ENCODE assay signal across 14 cellular contexts in the genomic region with DNA sequence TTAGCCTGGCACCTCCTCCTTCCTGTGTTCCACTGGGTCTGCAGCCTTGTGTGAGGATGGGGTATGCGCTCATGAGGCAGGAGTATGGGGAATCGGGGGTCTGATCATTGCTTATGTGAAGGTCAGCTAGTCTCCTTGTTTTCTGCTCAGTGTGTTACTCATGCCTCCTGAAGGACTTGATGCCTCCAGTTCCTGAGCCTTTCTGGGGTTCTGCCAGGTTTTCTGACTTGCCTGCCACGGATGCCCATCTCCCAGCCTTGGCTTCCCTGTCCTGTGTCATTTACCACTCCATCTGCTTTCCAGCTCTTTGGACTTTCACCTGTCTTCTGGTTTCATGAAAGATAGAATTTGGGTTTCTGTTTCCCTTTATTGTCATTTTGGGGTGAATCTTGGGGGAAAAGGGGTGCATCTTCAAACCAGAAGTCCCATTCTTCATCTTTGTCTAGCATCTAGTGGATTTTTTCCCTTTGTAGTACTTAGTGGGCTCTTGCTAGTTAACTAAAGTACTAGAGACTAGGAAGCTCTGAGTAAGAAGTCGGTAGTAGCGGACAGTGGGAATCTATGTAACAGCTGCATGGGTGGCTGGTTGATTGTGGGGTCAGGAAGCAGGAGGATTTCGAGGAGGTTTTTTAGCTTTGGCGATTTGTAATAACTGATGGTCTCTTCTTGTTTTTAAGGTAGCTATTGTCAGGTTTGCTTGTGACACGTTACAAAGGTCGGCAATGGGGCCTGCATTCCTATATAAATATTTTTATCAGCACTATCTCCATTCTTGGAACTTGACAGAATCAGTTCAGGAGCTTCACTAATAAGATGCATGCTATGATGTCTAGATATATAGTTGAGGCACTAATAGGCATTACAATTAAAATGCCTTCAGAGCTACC. TPM values are rescaled to one million over a fixed set of nuclear protein-coding genes. Genes with fewer than 3 reads are reported as not detected.
DNase-seq lines count a peak whose midpoint lies in the region; ATAC-seq and TF ChIP-seq lines count a peak whose summit lies in the region.
"Had no signal": no experiment of that assay in that cellular context is flagged by ENCODE, and none has a peak within 500 bp of the region (broad histone marks: within the 10 kb centered on the region; RNA-seq: fewer than 3 reads in every experiment).

No MANE protein-coding gene starts in this region.

- H3K9ac ChIP-seq in SK-N-SH (no peak overlapping the region), smooth muscle cell (ENCODE audit: low read depth) (no peak overlapping the region)

- WGBS in SK-N-SH (ENCODE audit: low lambda C conversion rate), result 93% methylated on average over 9 of the region's 9 CpGs
- WGBS in smooth muscle cell (ENCODE audit: low lambda C conversion rate), result 89% methylated on average over 9 of the region's 9 CpGs

- intact Hi-C loops in MCF 10A (cut with micrococcal nuclease), result no loop called here
- intact Hi-C loops in breast epithelium (cut with DNase I; ENCODE audit: low total_unique reads), result no loop called here

- no peak overlapping the region for H3K4me3 ChIP-seq in breast epithelium
- no peak overlapping the region for H3K4me3 ChIP-seq in SK-N-SH (ENCODE audit: low read depth in 2 of 2, low read length in 1 of 2)
- no peak overlapping the region for H3K4me3 ChIP-seq in fibroblast of mammary gland (ENCODE audit: control insufficient read depth, low read depth, low read length)
- H3K4me3 ChIP-seq in smooth muscle cell, result no peak overlapping the region
- H3K4me3 ChIP-seq: SK-N-MC had no signal

- BruUV-seq in MCF 10A (replicated peaks; lab: Mats Ljungman, UMichigan), result no TSS peak

- no peak for ATAC-seq in stimulated activated naive B cell treated with anti-CD40 and anti-IgM and Interleukin-4, amounts not matched to agents 10 μg/mL and 1 μg/mL and 100 μg/mL, for 72 hours (replicated peaks)
- no peak for ATAC-seq in GM18511 (IDR thresholded peaks at IDR 0.05; ENCODE audit: unreplicated experiment)

- TF ChIP-seq POLR2A in breast epithelium (IDR thresholded peaks at IDR 0.05), result no peak

- H3K36me3 Mint-ChIP-seq in MCF 10A (ENCODE audit: insufficient read depth, unreplicated experiment), result peaks cover 26% of the 10 kb centered on the region
- H3K36me3 Mint-ChIP-seq in stimulated activated naive B cell treated with anti-CD40 and anti-IgM and Interleukin-4, amounts not matched to agents 10 μg/mL and 1 μg/mL and 100 μg/mL, for 72 hours, result peaks cover 28 to 61% of the 10 kb centered on the region in 2 donors

- H4K20me1 ChIP-seq in SK-N-SH (ENCODE audit: insufficient read depth), result peaks cover 68% of the 10 kb centered on the region
- H4K20me1 ChIP-seq in smooth muscle cell (ENCODE audit: low read depth), result peaks cover 75% of the 10 kb centered on the region

- H3K4me2 ChIP-seq in SK-N-SH, result peak overlapping the region; percentile 21; the same call in 1 of the 2 replicates
- H3K4me2 ChIP-seq in smooth muscle cell, result no peak overlapping the region

- no peaks in the 10 kb centered on the region for H3K27me3 Mint-ChIP-seq in MCF 10A (ENCODE audit: insufficient read depth, unreplicated experiment)
- H3K27me3 Mint-ChIP-seq in stimulated activated naive B cell treated with anti-CD40 and anti-IgM and Interleukin-4, amounts not matched to agents 10 μg/mL and 1 μg/mL and 100 μg/mL, for 72 hours, result no peaks in the 10 kb centered on the region
- H3K27me3 Mint-ChIP-seq: naive B cell had no signal

- H3K4me3 Mint-ChIP-seq in MCF 10A (ENCODE audit: unreplicated experiment), result no peak overlapping the region
- peak overlapping the region in 1 of 2 donors; percentile 43 for H3K4me3 Mint-ChIP-seq in stimulated activated naive B cell treated with anti-CD40 and anti-IgM and Interleukin-4, amounts not matched to agents 10 μg/mL and 1 μg/mL and 100 μg/mL, for 72 hours

- H3K9me2 ChIP-seq in SK-N-SH, result no peaks in the 10 kb centered on the region

- H3K36me3 ChIP-seq in breast epithelium (no peaks in the 10 kb centered on the region), SK-N-SH (replicated peaks in 1 of 2; ENCODE audit: control insufficient read depth in 1 of 2, insufficient read depth in 2 of 2, low read length in 1 of 2) (peaks cover 18% of the 10 kb centered on the region in 2 experiments), smooth muscle cell (ENCODE audit: low read depth) (no peaks in the 10 kb centered on the region)

- no peak for TF ChIP-seq CTCF in MCF 10A (IDR thresholded peaks at IDR 0.05; ENCODE audit: unreplicated experiment)
- TF ChIP-seq CTCF in breast epithelium (IDR thresholded peaks at IDR 0.05), result no peak
- TF ChIP-seq CTCF in SK-N-SH (IDR thresholded peaks at IDR 0.05), result no peak
- no peak for TF ChIP-seq CTCF in fibroblast of mammary gland (conservative IDR thresholded peaks at IDR 0.05; ENCODE audit: control insufficient read depth, insufficient read depth, low read depth, low read length)
- TF ChIP-seq CTCF in smooth muscle cell (IDR thresholded peaks at IDR 0.05; ENCODE audit: borderline replicate concordance, insufficient read depth, poor library complexity, severe bottlenecking), result no peak

- no peak for TF ChIP-seq EP300 in SK-N-SH (IDR thresholded peaks at IDR 0.05; ENCODE audit: borderline replicate concordance in 1 of 2, low read depth in 1 of 2, low read length in 1 of 2)

- CTCF ChIA-PET in MCF 10A (lab: Yijun Ruan, JAX) (interaction anchor here (4.5 kb wide), 1 partner anchor 12 kb away, joined by 33 read pairs; no protein-coding TSS in a partner anchor), SK-N-SH (lab: Yijun Ruan, JAX) (interaction anchor here (0.6 to 1.1 kb wide), 3 partner anchors 12 to 308 kb away, joined by 3 to 4 read pairs (median 4); no protein-coding TSS in a partner anchor)

- H2AFZ ChIP-seq in SK-N-SH (ENCODE audit: low read depth) (no peak overlapping the region), smooth muscle cell (ENCODE audit: low read depth) (no peak overlapping the region)

- H3K79me2 ChIP-seq in SK-N-SH (ENCODE audit: insufficient read depth) (peaks cover 100% of the 10 kb centered on the region), smooth muscle cell (ENCODE audit: low read depth) (peaks cover 83% of the 10 kb centered on the region)

- no peaks in the 10 kb centered on the region for H3K4me1 ChIP-seq in breast epithelium
- H3K4me1 ChIP-seq in SK-N-SH (ENCODE audit: control insufficient read depth in 1 of 2, insufficient read depth in 2 of 2, low read depth in 1 of 2, low read length in 1 of 2), result peaks cover 4 to 31% of the 10 kb centered on the region in 2 experiments; a peak in 2 of 4 replicates
- peaks cover 18% of the 10 kb centered on the region for H3K4me1 ChIP-seq in smooth muscle cell (ENCODE audit: low read depth)

- no peak overlapping the region for H3K27ac Mint-ChIP-seq in MCF 10A (ENCODE audit: low read depth, unreplicated experiment)
- peak overlapping the region; percentile 68 for H3K27ac Mint-ChIP-seq in stimulated activated naive B cell treated with anti-CD40 and anti-IgM and Interleukin-4, amounts not matched to agents 10 μg/mL and 1 μg/mL and 100 μg/mL, for 72 hours

- H3K4me1 Mint-ChIP-seq in MCF 10A (ENCODE audit: insufficient read depth, unreplicated experiment), result peaks cover 67% of the 10 kb centered on the region
- H3K4me1 Mint-ChIP-seq in stimulated activated naive B cell treated with anti-CD40 and anti-IgM and Interleukin-4, amounts not matched to agents 10 μg/mL and 1 μg/mL and 100 μg/mL, for 72 hours, result peaks cover 50 to 90% of the 10 kb centered on the region in 2 donors

- TF ChIP-seq RAD21 in SK-N-SH (IDR thresholded peaks at IDR 0.05; ENCODE audit: low read length), result no peak

- peak; percentile 48 for DNase-seq in MCF 10A (ENCODE audit: unreplicated experiment)
- DNase-seq in breast epithelium (ENCODE audit: low spot score in 2 of 2), result no peak
- DNase-seq in SK-N-SH, result no peak
- peak; percentile 45 for DNase-seq in fibroblast of mammary gland (ENCODE audit: low read depth)
- DNase-seq in stimulated activated naive B cell treated with anti-CD40 and anti-IgM and Interleukin-4, amounts not matched to agents 10 μg/mL and 1 μg/mL and 100 μg/mL, for 72 hours, result no peak
- DNase-seq in effector CD4-positive, alpha-beta T cell, result no peak
- no peak for DNase-seq in smooth muscle cell (lab: John Stamatoyannopoulos, UW; ENCODE audit: unreplicated experiment)
- DNase-seq: activated T-cell treated with anti-CD3 and anti-CD28 coated beads, Interleukin-2, amount 50 U/mL, for 48 hours; Caco-2; effector CD8-positive, alpha-beta T cell; naive B cell; NCI-H345 had no signal

- H3K9me3 ChIP-seq in breast epithelium (no peaks in the 10 kb centered on the region), SK-N-SH (no peaks in the 10 kb centered on the region), smooth muscle cell (replicated peaks; ENCODE audit: low read depth) (no peaks in the 10 kb centered on the region)
- H3K9me3 ChIP-seq: Caco-2 had no signal

- H3F3A ChIP-seq in SK-N-SH (replicated peaks; ENCODE audit: insufficient read depth), result no peaks in the 10 kb centered on the region
- H3F3A ChIP-seq in smooth muscle cell (ENCODE audit: low read depth), result no peaks in the 10 kb centered on the region

- no peaks in the 10 kb centered on the region for H3K27me3 ChIP-seq in breast epithelium
- H3K27me3 ChIP-seq in SK-N-SH (ENCODE audit: insufficient read depth), result no peaks in the 10 kb centered on the region
- H3K27me3 ChIP-seq in smooth muscle cell (ENCODE audit: low read depth), result no peaks in the 10 kb centered on the region

- H3K27ac ChIP-seq in breast epithelium (no peak overlapping the region), SK-N-SH (ENCODE audit: low read depth in 2 of 2, low read length in 1 of 2) (no peak overlapping the region), smooth muscle cell (ENCODE audit: low read depth) (no peak overlapping the region)
- H3K27ac ChIP-seq: SK-N-MC had no signal

- POLR2A ChIA-PET in MCF 10A (lab: Yijun Ruan, JAX), result interaction anchor here (0.7 to 1.7 kb wide), 4 partner anchors 9 to 47 kb away, joined by 3 to 6 read pairs (median 4); partner anchors contain the start of gene OTULIN
- POLR2A ChIA-PET in SK-N-SH (lab: Yijun Ruan, JAX), result no interaction called here

- H3K9me3 Mint-ChIP-seq in MCF 10A (ENCODE audit: unreplicated experiment), result no peaks in the 10 kb centered on the region
- H3K9me3 Mint-ChIP-seq in stimulated activated naive B cell treated with anti-CD40 and anti-IgM and Interleukin-4, amounts not matched to agents 10 μg/mL and 1 μg/mL and 100 μg/mL, for 72 hours, result peaks cover 0 to 1% of the 10 kb centered on the region in 2 donors
- H3K9me3 Mint-ChIP-seq: naive B cell had no signal

TF ChIP-seq in SK-N-SH, 30 proteins besides CTCF, POLR2A, EP300 and RAD21 (continues in another document):
- no peak for TF ChIP-seq RCOR1 (IDR thresholded peaks at IDR 0.05; ENCODE audit: low read length)
- no peak for TF ChIP-seq FOXJ3 (CRISPR knock-in tag; IDR thresholded peaks at IDR 0.05)
- TF ChIP-seq POLR2AphosphoS5 (IDR thresholded peaks at IDR 0.05; ENCODE audit: low read depth, low read length), result no peak
- no peak for TF ChIP-seq NRF1 (IDR thresholded peaks at IDR 0.05; ENCODE audit: low read depth, low read length)
- no peak for TF ChIP-seq TEAD4 (IDR thresholded peaks at IDR 0.05; ENCODE audit: borderline replicate concordance, insufficient read depth)

RNA-seq across cellular contexts. Expression of gene OTULIN, which starts 8.2 kb away (rescaled TPM):
- 27.0 and 34.6 TPM in 2 replicates for total RNA-seq in MCF 10A (2022)
- 10 to 100 TPM; 31.0 to 63.7 (median 47.2) TPM for total RNA-seq in breast epithelium
- polyA plus RNA-seq in SK-N-SH (2012; rRNA removed), result 6.6 and 10.4 TPM in 2 replicates
- polyA plus RNA-seq in SK-N-SH (2012; cell fraction: cytosol; rRNA removed), result 5.0 and 6.9 TPM in 2 replicates
- polyA plus RNA-seq in SK-N-SH (2012; cell fraction: nucleus; rRNA removed), result 6.5 and 8.6 TPM in 2 replicates
- 21.2 and 30.3 TPM in 2 replicates for total RNA-seq in smooth muscle cell
- polyA plus RNA-seq in smooth muscle cell, result 15.8 and 17.6 TPM in 2 replicates

Comparison
In these comparisons a context has a peak if more than half of its experiments do, and no peak if none do; other contexts are left out.
1. DNase-seq: peak in MCF 10A (single experiment) and fibroblast of mammary gland (single experiment); none in breast epithelium (0 of 2), SK-N-SH (single experiment), stimulated activated naive B cell treated with anti-CD40 and anti-IgM and Interleukin-4, amounts not matched to agents 10 μg/mL and 1 μg/mL and 100 μg/mL, for 72 hours (single experiment), effector CD4-positive, alpha-beta T cell (single experiment) and smooth muscle cell (single experiment).